ENCODE assay signal across 15 cellular contexts in genomic region chr17:62085511-62086408, GRCh38. TPM values are rescaled to one million over a fixed set of nuclear protein-coding genes. Genes with fewer than 3 reads are reported as not detected.
DNase-seq lines count a peak whose midpoint lies in the region; ATAC-seq, FAIRE-seq and TF ChIP-seq lines count a peak whose summit lies in the region.
"Had no signal": no experiment of that assay in that cellular context is flagged by ENCODE, and none has a peak within 500 bp of the region (broad histone marks: within the 10 kb centered on the region; RNA-seq: fewer than 3 reads in every experiment).

No MANE protein-coding gene starts in this region.

- DNase-seq in NCI-H1417 (lab: John Stamatoyannopoulos, UW), result peak in 2 of 3 experiments; percentile 11 to 42
- DNase-seq in NCI-H1417 treated with DMSO at 0.1 percent for 48 hours (lab: John Stamatoyannopoulos, UW), result no peak
- DNase-seq in pancreas, result no peak
- no peak for DNase-seq in NOMO-1 (lab: John Stamatoyannopoulos, UW; ENCODE audit: unreplicated experiment in 2 of 2)
- DNase-seq in kidney, result no peak
- DNase-seq: activated CD8-positive, alpha-beta memory T cell treated with anti-CD3 and anti-CD28 coated beads, Interleukin-2, amount 50 U/mL, for 4 hours; KBM-7; left ventricle myocardium inferior; NCI-H748 treated with DMSO at 0.1 percent for 48 hours had no signal

- H3K27me3 ChIP-seq in pancreas, result no peaks in the 10 kb centered on the region

- H3K36me3 ChIP-seq in pancreas, result no peaks in the 10 kb centered on the region
- H3K36me3 ChIP-seq in kidney (ENCODE audit: control insufficient read depth in 1 of 2, insufficient read depth in 2 of 2, low read length in 2 of 2), result no peaks in the 10 kb centered on the region
- H3K36me3 ChIP-seq: left ventricle myocardium inferior had no signal

- peak overlapping the region; percentile 4 for H3K27ac Mint-ChIP-seq in activated T-helper 17 cell treated with anti-CD3 and anti-CD28 coated beads, Interleukin-2, amount 50 U/mL, for 72 hours

- peaks cover 8% of the 10 kb centered on the region for H3K4me1 Mint-ChIP-seq in activated T-helper 17 cell treated with anti-CD3 and anti-CD28 coated beads, Interleukin-2, amount 50 U/mL, for 72 hours
- H3K4me1 Mint-ChIP-seq: central memory CD8-positive, alpha-beta T cell had no signal

- TF ChIP-seq CTCF in pancreas (IDR thresholded peaks at IDR 0.05) (no peak), kidney (IDR thresholded peaks at IDR 0.05; ENCODE audit: borderline replicate concordance, extremely low read depth, insufficient read depth) (no peak)

- H3K9me3 ChIP-seq in pancreas, result no peaks in the 10 kb centered on the region
- H3K9me3 ChIP-seq in kidney (ENCODE audit: control insufficient read depth in 1 of 2, low read length in 2 of 2), result no peaks in the 10 kb centered on the region
- H3K9me3 ChIP-seq: left ventricle myocardium inferior had no signal

- H3K36me3 Mint-ChIP-seq in activated T-helper 17 cell treated with anti-CD3 and anti-CD28 coated beads, Interleukin-2, amount 50 U/mL, for 72 hours (ENCODE audit: low read depth), result no peaks in the 10 kb centered on the region

- no peaks in the 10 kb centered on the region for H3K9me3 Mint-ChIP-seq in activated T-helper 17 cell treated with anti-CD3 and anti-CD28 coated beads, Interleukin-2, amount 50 U/mL, for 72 hours
- H3K9me3 Mint-ChIP-seq: central memory CD8-positive, alpha-beta T cell had no signal

- H3K27ac ChIP-seq in pancreas, result no peak overlapping the region
- H3K27ac ChIP-seq in kidney (ENCODE audit: low read depth in 2 of 2, low read length in 2 of 2), result no peak overlapping the region
- H3K27ac ChIP-seq: 22Rv1, left ventricle myocardium inferior had no signal

- H3K27me3 Mint-ChIP-seq in activated T-helper 17 cell treated with anti-CD3 and anti-CD28 coated beads, Interleukin-2, amount 50 U/mL, for 72 hours, result no peaks in the 10 kb centered on the region
- H3K27me3 Mint-ChIP-seq: central memory CD8-positive, alpha-beta T cell had no signal

- intact Hi-C loops in pancreas (cut with DNase I), result no loop called here
- intact Hi-C loops in kidney (cut with DNase I), result no loop called here

- H3K9ac ChIP-seq in kidney (ENCODE audit: low read length in 2 of 2), result no peak overlapping the region

- peaks cover 8 to 16% (median 12%) of the 10 kb centered on the region in 3 donors for H3K4me1 ChIP-seq in pancreas
- no peaks in the 10 kb centered on the region for H3K4me1 ChIP-seq in kidney (ENCODE audit: control insufficient read depth in 1 of 2, insufficient read depth in 1 of 2, low read depth in 1 of 2, low read length in 2 of 2)
- H3K4me1 ChIP-seq: left ventricle myocardium inferior had no signal

- WGBS in pancreas, 2 donors, result 56 to 64% methylated on average over 7 of the region's 7 CpGs

- TF ChIP-seq POLR2A in GM18505 (IDR thresholded peaks at IDR 0.05; ENCODE audit: borderline replicate concordance, extremely low read depth, insufficient read depth, insufficient read length), result no peak

- peak overlapping the region; percentile 24 for H3K4me3 Mint-ChIP-seq in activated T-helper 17 cell treated with anti-CD3 and anti-CD28 coated beads, Interleukin-2, amount 50 U/mL, for 72 hours
- H3K4me3 Mint-ChIP-seq: central memory CD8-positive, alpha-beta T cell had no signal

- FAIRE-seq in pancreas (lab: Jason Lieb, UNC), result no peak
- no peak for FAIRE-seq in kidney (lab: Jason Lieb, UNC)
- FAIRE-seq: G401.6 had no signal

- no peak overlapping the region for H3K4me3 ChIP-seq in pancreas
- H3K4me3 ChIP-seq in kidney (ENCODE audit: low read length in 2 of 2), result no peak overlapping the region
- H3K4me3 ChIP-seq: left ventricle myocardium inferior had no signal

- ATAC-seq in HG03103 (IDR thresholded peaks at IDR 0.05; ENCODE audit: low read depth, unreplicated experiment) (peak; percentile 77), pancreas (peak; percentile 26 to 64 (median 54)), GM18505 (IDR thresholded peaks at IDR 0.05; ENCODE audit: unreplicated experiment) (no peak)
- peak; percentile 83 for ATAC-seq in activated T-helper 17 cell treated with anti-CD3 and anti-CD28 coated beads, Interleukin-2, amount 50 U/mL, for 72 hours (replicated peaks)

RNA-seq across cellular contexts. Expression of gene MED13, which starts 20.7 kb away (rescaled TPM):
- total RNA-seq in activated T-helper 17 cell treated with anti-CD3 and anti-CD28 coated beads, Interleukin-2, amount 50 U/mL, for 72 hours, result 10 to 100 TPM; 48.9 to 51.3 TPM
- total RNA-seq in pancreas (10 to 100 TPM; 27.4 to 39.8 (median 29.2) TPM), kidney (73.6 TPM)
- polyA plus RNA-seq in pancreas (1 to 10 TPM; 5.0 to 5.9 TPM), kidney (ENCODE audit: insufficient read depth, low read depth, low replicate concordance) (6.4 TPM)

Comparison
In these comparisons a context has a peak if more than half of its experiments do, and no peak if none do; other contexts are left out.
1. DNase-seq: peak in NCI-H1417 (2 of 3); none in NCI-H1417 treated with DMSO at 0.1 percent for 48 hours (single experiment), pancreas (0 of 6), NOMO-1 (0 of 2) and kidney (single experiment).